ENCODE assay signal across 1 cellular context in the genomic region with DNA sequence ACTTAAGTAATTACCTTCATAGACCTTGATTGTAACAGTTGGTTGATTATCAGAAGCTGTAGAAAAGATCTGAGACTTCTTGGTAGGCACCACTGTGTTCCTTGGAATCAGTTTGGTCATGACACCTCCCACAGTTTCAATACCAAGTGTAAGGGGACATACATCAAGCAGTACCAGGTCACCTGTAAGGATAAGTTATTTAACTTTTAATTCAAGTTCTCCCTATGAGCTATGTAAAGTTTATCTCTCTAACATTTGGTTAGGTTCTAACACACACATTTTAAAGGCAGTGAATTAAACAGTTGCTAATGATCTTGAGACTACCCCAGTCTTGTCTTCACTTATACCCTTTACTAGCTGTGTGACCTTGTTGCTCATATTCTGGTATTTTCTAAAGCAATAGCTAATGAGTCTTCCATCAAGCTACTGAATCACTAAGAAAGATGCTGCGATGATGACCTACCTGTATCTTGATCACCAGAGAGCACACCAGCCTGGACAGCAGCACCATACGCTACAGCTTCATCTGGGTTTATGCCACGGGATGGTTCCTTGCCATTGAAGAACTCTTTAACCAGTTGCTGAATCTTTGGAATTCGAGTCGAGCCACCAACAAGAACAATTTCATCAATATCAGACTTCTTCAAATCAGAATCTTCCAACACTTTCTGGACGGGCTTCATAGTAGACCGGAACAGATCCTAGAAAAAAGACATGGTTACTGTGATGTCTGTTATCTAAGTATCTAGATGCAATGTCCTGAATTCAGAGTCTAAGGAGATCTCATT.
TF ChIP-seq lines count a peak whose summit lies in the region.

No MANE protein-coding gene starts in this region.

TF ChIP-seq in H1, 55 proteins besides CTCF, POLR2A, EP300 and RAD21:
- no peak for TF ChIP-seq RXRA (IDR thresholded peaks at IDR 0.05; ENCODE audit: insufficient read depth, low read depth, low read length)
- peak; percentile 22; the same call in 1 of the 2 replicates for TF ChIP-seq POLR2AphosphoS5 (IDR thresholded peaks at IDR 0.05; ENCODE audit: low read depth, low read length)
- TF ChIP-seq BCL11A (IDR thresholded peaks at IDR 0.05; ENCODE audit: low read depth in 2 of 2, low read length in 2 of 2): no peak
